ENCODE assay signal across 1 cellular context in the genomic region with DNA sequence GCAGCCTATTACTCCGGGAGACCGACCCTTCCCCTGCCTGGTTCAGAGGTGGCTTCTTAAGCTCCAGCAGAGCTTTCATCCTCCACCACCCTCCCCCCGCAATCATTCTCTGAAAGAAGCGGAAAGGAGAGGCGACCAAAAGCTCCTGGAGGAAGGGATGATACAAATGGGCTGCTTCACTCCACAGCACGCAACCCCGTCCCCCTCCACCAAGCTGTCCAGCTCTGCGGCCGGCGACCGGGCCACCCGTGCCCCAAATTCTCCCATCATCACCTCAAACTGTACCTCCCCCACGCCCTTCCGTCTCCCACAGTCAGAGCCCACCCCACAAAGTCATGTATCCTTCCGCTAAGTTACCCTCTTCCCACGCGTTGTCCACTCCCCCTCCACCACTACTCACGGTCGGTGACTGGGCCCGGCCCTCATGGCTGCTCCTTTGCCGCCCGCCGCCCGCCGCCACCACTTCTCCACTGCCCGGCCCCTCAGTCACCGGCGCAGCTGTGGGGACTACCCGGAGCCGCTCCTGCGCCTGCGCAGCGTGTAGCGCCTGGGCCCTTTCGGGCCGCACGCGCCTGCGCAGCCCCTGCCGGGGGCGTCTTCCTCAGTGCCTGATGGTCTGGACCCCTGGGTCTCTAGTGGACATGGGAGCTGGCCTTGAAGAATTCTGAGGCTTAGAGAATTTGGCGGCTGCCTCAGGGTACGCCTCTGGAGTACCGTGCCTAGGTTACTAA.
TF ChIP-seq lines count a peak whose summit lies in the region.

Gene FAM222B, minus strand, starts transcription at position 509 of the 731 bp plus-strand sequence. CDS start 76,123 bp downstream, outside the sequence.

TF ChIP-seq in K562, 482 proteins besides CTCF, POLR2A, EP300 and RAD21 (continued from another document and continues in another):
- TF ChIP-seq PREB (CRISPR knock-in tag; IDR thresholded peaks at IDR 0.05) (peak; percentile 89; the same call in 1 of the 2 replicates), CUX1 (CRISPR knock-in tag; IDR thresholded peaks at IDR 0.05) (no peak), ZSCAN29 (IDR thresholded peaks at IDR 0.05) (0 out of 2 replicates have a peak, but pooled peaks have one; percentile 57), POU5F1 (IDR thresholded peaks at IDR 0.05; ENCODE audit: borderline replicate concordance, low read depth, low read length, partially characterized antibody) (peak; percentile 85), SAFB (IDR thresholded peaks at IDR 0.05; ENCODE audit: borderline replicate concordance, low read depth, low read length) (no peak), ZNF224 (CRISPR knock-in tag; IDR thresholded peaks at IDR 0.05) (no peak), E2F6 (IDR thresholded peaks at IDR 0.05; ENCODE audit: borderline replicate concordance in 1 of 2, extremely low read depth in 1 of 2, insufficient read depth in 1 of 2, insufficient read length in 1 of 2, low read depth in 1 of 2, low read length in 1 of 2, poor library complexity in 1 of 2, severe bottlenecking in 1 of 2) (peak; percentile 28 to 66), ZNF23 (CRISPR knock-in tag; IDR thresholded peaks at IDR 0.05) (no peak), ZNF184 (CRISPR knock-in tag; IDR thresholded peaks at IDR 0.05) (no peak), SRSF3 (IDR thresholded peaks at IDR 0.05; ENCODE audit: insufficient read depth, low read length) (no peak), PML (IDR thresholded peaks at IDR 0.05; ENCODE audit: low read length) (peak; percentile 57), ILK (tag; IDR thresholded peaks at IDR 0.05; ENCODE audit: borderline replicate concordance, low read depth) (no peak), ZNF57 (CRISPR knock-in tag; IDR thresholded peaks at IDR 0.05) (no peak), BACH1 (tag; IDR thresholded peaks at IDR 0.05) (no peak), PRDM10 (IDR thresholded peaks at IDR 0.05; ENCODE audit: partially characterized antibody) (peak; percentile 94), PRMT5 (CRISPR knock-in tag; IDR thresholded peaks at IDR 0.05) (no peak), ZNF551 (CRISPR knock-in tag; IDR thresholded peaks at IDR 0.05) (no peak), EWSR1 (IDR thresholded peaks at IDR 0.05; ENCODE audit: borderline replicate concordance, low read depth, partially characterized antibody) (no peak), LARP7 (IDR thresholded peaks at IDR 0.05) (peak; percentile 94), ELF4 (CRISPR knock-in tag; IDR thresholded peaks at IDR 0.05) (peak; percentile 93), E2F3 (CRISPR knock-in tag; IDR thresholded peaks at IDR 0.05) (no peak), SIN3A (IDR thresholded peaks at IDR 0.05; ENCODE audit: borderline replicate concordance in 2 of 2, control insufficient read depth in 1 of 2, low read depth in 2 of 2, low read length in 2 of 2) (peak in 1 of 2 experiments; percentile 66; a peak in 1 of 4 replicates), ESRRA (IDR thresholded peaks at IDR 0.05; ENCODE audit: borderline replicate concordance, low read depth) (peak; percentile 26; the same call in 1 of the 2 replicates), EP400 (IDR thresholded peaks at IDR 0.05) (peak; percentile 88), BCOR (IDR thresholded peaks at IDR 0.05) (peak; percentile 75; the same call in 1 of the 2 replicates), BHLHE40 (IDR thresholded peaks at IDR 0.05; ENCODE audit: low read length) (no peak; the same call in 1 of the 2 replicates), CTBP1 (IDR thresholded peaks at IDR 0.05; ENCODE audit: borderline replicate concordance) (peak; percentile 65; the same call in 1 of the 2 replicates), KDM2B (CRISPR knock-in tag; IDR thresholded peaks at IDR 0.05) (peak; percentile 44; the same call in 1 of the 2 replicates), DPF2 (IDR thresholded peaks at IDR 0.05) (peak; percentile 75; the same call in 1 of the 2 replicates), PRPF4 (IDR thresholded peaks at IDR 0.05; ENCODE audit: insufficient read depth, low read depth, low read length, poor library complexity, severe bottlenecking) (no peak), HES1 (IDR thresholded peaks at IDR 0.05; ENCODE audit: low read depth) (no peak; the same call in 1 of the 2 replicates), NFYB (IDR thresholded peaks at IDR 0.05; ENCODE audit: extremely low read depth, insufficient read length) (no peak), ZSCAN32 (CRISPR knock-in tag; IDR thresholded peaks at IDR 0.05) (no peak), MAFG (tag; conservative IDR thresholded peaks at IDR 0.05) (no peak), SMARCA5 (IDR thresholded peaks at IDR 0.05) (peak; percentile 81; the same call in 1 of the 2 replicates)
- TF ChIP-seq, protein P1, sequence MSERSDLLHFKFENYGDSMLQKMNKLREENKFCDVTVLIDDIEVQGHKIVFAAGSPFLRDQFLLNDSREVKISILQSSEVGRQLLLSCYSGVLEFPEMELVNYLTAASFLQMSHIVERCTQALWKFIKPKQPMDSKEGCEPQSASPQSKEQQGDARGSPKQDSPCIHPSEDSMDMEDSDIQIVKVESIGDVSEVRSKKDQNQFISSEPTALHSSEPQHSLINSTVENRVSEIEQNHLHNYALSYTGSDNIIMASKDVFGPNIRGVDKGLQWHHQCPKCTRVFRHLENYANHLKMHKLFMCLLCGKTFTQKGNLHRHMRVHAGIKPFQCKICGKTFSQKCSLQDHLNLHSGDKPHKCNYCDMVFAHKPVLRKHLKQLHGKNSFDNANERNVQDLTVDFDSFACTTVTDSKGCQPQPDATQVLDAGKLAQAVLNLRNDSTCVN (CRISPR knock-in tag; IDR thresholded peaks at IDR 0.05), result peak; percentile 97
- TF ChIP-seq, protein P2, sequence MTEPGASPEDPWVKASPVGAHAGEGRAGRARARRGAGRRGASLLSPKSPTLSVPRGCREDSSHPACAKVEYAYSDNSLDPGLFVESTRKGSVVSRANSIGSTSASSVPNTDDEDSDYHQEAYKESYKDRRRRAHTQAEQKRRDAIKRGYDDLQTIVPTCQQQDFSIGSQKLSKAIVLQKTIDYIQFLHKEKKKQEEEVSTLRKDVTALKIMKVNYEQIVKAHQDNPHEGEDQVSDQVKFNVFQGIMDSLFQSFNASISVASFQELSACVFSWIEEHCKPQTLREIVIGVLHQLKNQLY (CRISPR knock-in tag; conservative IDR thresholded peaks at IDR 0.05), result 0 out of 4 replicates have a peak, but pooled peaks of 1 of the 2 experiments have one; percentile 26
- TF ChIP-seq, protein P3, sequence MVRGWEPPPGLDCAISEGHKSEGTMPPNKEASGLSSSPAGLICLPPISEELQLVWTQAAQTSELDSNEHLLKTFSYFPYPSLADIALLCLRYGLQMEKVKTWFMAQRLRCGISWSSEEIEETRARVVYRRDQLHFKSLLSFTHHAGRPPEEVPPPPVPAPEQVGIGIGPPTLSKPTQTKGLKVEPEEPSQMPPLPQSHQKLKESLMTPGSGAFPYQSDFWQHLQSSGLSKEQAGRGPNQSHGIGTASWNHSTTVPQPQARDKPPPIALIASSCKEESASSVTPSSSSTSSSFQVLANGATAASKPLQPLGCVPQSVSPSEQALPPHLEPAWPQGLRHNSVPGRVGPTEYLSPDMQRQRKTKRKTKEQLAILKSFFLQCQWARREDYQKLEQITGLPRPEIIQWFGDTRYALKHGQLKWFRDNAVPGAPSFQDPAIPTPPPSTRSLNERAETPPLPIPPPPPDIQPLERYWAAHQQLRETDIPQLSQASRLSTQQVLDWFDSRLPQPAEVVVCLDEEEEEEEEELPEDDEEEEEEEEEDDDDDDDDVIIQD (CRISPR knock-in tag; IDR thresholded peaks at IDR 0.05), result no peak
- TF ChIP-seq, protein P4, sequence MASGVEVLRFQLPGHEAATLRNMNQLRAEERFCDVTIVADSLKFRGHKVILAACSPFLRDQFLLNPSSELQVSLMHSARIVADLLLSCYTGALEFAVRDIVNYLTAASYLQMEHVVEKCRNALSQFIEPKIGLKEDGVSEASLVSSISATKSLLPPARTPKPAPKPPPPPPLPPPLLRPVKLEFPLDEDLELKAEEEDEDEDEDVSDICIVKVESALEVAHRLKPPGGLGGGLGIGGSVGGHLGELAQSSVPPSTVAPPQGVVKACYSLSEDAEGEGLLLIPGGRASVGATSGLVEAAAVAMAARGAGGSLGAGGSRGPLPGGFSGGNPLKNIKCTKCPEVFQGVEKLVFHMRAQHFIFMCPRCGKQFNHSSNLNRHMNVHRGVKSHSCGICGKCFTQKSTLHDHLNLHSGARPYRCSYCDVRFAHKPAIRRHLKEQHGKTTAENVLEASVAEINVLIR (CRISPR knock-in tag; IDR thresholded peaks at IDR 0.05), result no peak
- TF ChIP-seq, protein P5, sequence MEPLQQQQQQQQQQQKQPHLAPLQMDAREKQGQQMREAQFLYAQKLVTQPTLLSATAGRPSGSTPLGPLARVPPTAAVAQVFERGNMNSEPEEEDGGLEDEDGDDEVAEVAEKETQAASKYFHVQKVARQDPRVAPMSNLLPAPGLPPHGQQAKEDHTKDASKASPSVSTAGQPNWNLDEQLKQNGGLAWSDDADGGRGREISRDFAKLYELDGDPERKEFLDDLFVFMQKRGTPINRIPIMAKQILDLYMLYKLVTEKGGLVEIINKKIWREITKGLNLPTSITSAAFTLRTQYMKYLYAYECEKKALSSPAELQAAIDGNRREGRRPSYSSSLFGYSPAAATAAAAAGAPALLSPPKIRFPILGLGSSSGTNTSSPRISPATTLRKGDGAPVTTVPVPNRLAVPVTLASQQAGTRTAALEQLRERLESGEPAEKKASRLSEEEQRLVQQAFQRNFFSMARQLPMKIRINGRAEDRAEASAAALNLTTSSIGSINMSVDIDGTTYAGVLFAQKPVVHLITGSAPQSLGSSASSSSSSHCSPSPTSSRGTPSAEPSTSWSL (CRISPR knock-in tag; IDR thresholded peaks at IDR 0.05; ENCODE audit: borderline replicate concordance), result no peak
